Comparison of ENCODE assay signal across 33 cellular contexts in genomic region chr2:210606001-210606400, GRCh38.
"Had no signal": no experiment of that assay in that cellular context is flagged by ENCODE, and none has a peak within 500 bp of the region (broad histone marks: within the 10 kb centered on the region; RNA-seq: fewer than 3 reads in every experiment).

No MANE protein-coding gene starts in this region.

- H3K4me2 ChIP-seq: SK-N-SH had no signal

- H3K27me3 ChIP-seq: adrenal gland, brain microvascular endothelial cell, Peyer's patch, SJSA1 had no signal

- H3K9me3 ChIP-seq: adrenal gland, Peyer's patch, SJSA1, SK-N-SH had no signal

- H3K36me3 Mint-ChIP-seq: activated naive CD4-positive, alpha-beta T cell treated with anti-CD3 and anti-CD28 coated beads, Interleukin-2, amount 50 U/mL, for 24 hours; activated naive CD8-positive, alpha-beta T cell treated with anti-CD3 and anti-CD28 coated beads, Interleukin-2, amount 10 ng/mL, durations not matched to agents 7 days and 5 days had no signal

- H3K27me3 Mint-ChIP-seq: activated CD4-positive, alpha-beta T cell treated with anti-CD3 and anti-CD28 coated beads for 36 hours; activated CD4-positive, alpha-beta T cell treated with anti-CD3 and anti-CD28 coated beads, Interleukin-2, amount 10 ng/mL, durations not matched to agents 7 days and 5 days; activated naive CD4-positive, alpha-beta T cell treated with anti-CD3 and anti-CD28 coated beads, Interleukin-2, amount 50 U/mL, for 24 hours; activated naive CD8-positive, alpha-beta T cell treated with anti-CD3 and anti-CD28 coated beads, Interleukin-2, amount 10 ng/mL, durations not matched to agents 7 days and 5 days; activated T-cell treated with anti-CD3 and anti-CD28 coated beads, Interleukin-2, amount 50 U/mL, for 24 hours had no signal

- H3K9me3 Mint-ChIP-seq: activated CD4-positive, alpha-beta T cell treated with anti-CD3 and anti-CD28 coated beads, Interleukin-2, amount 10 ng/mL, durations not matched to agents 7 days and 5 days; activated naive CD4-positive, alpha-beta T cell treated with anti-CD3 and anti-CD28 coated beads, Interleukin-2, amount 50 U/mL, for 24 hours; activated naive CD8-positive, alpha-beta T cell treated with anti-CD3 and anti-CD28 coated beads, Interleukin-2, amount 10 ng/mL, durations not matched to agents 7 days and 5 days; activated T-cell treated with anti-CD3 and anti-CD28 coated beads, Interleukin-2, amount 50 U/mL, for 24 hours; activated T-helper 2 cell treated with anti-CD3 and anti-CD28 coated beads, Interferon-gamma antibody, Interleukin-2, Interleukin-4, amounts not matched to agents 10 μg/mL and 5 μg/mL and 100 μg/mL, durations not matched to agents 14 hours and 24 hours and 36 hours; T-helper 1 cell treated with Interleukin-12 subunit alpha and Interleukin-12 subunit beta and Interleukin-4 antibody, amounts not matched to agents 30 μg/mL and 1 μg/mL, for 36 hours; T-helper 2 cell treated with Interferon-gamma antibody and Interleukin-4, amounts not matched to agents 5 μg/mL and 100 μg/mL, for 36 hours had no signal

- H3K4me1 Mint-ChIP-seq: activated CD4-positive, alpha-beta T cell treated with anti-CD3 and anti-CD28 coated beads for 36 hours; activated CD4-positive, alpha-beta T cell treated with anti-CD3 and anti-CD28 coated beads, Interleukin-2, amount 10 ng/mL, durations not matched to agents 7 days and 5 days; activated naive CD4-positive, alpha-beta T cell treated with anti-CD3 and anti-CD28 coated beads, Interleukin-2, amount 50 U/mL, for 24 hours; activated naive CD8-positive, alpha-beta T cell treated with anti-CD3 and anti-CD28 coated beads, Interleukin-2, amount 10 ng/mL, durations not matched to agents 7 days and 5 days had no signal

- H3K4me3 ChIP-seq: adrenal gland, Peyer's patch, SJSA1 had no signal

- H3K9ac ChIP-seq: SK-N-SH had no signal

- H3K4me1 ChIP-seq: adrenal gland, Peyer's patch, SJSA1 had no signal

- DNase-seq: activated CD4-positive, alpha-beta T cell treated with anti-CD3 and anti-CD28 coated beads for 36 hours; activated CD4-positive, alpha-beta T cell treated with anti-CD3 and anti-CD28 coated beads, Interleukin-2, amount 10 ng/mL, durations not matched to agents 7 days and 5 days; activated CD4-positive, alpha-beta T cell treated with anti-CD3 and anti-CD28 coated beads, Interleukin-2, amount 50 U/mL, for 48 hours; activated CD8-positive, alpha-beta T cell treated with anti-CD3 and anti-CD28 coated beads, Interleukin-2, amount 10 ng/mL, durations not matched to agents 7 days and 5 days; activated gamma-delta T cell; activated naive CD4-positive, alpha-beta T cell treated with Interleukin-2 at 50 U/mL for 16 hours; activated naive CD8-positive, alpha-beta T cell treated with anti-CD3 and anti-CD28 coated beads, Interleukin-2, amount 10 ng/mL, durations not matched to agents 7 days and 5 days; activated T-cell treated with anti-CD3 and anti-CD28 coated beads, Interleukin-2, amount 50 U/mL, for 24 hours; adrenal gland; brain microvascular endothelial cell; central memory CD4-positive, alpha-beta T cell; Karpas-422; NCI-H1436 treated with DMSO at 0.1 percent for 48 hours; NCI-H1694 treated with DMSO at 0.1 percent for 48 hours; NCI-H2029; NCI-H2107; NCI-H226; NCI-H446 treated with DMSO at 0.1 percent for 48 hours; NCI-H524; NCI-H69; NCI-H82; NK-92 treated with Interleukin-12 subunit alpha and Interleukin-12 subunit beta, amount 100 ng/mL, for 24 hours; PC-3; Peyer's patch; RPMI8226; SHP77 treated with DMSO at 0.1 percent for 48 hours; SK-N-SH had no signal

- H3K36me3 ChIP-seq: adrenal gland, brain microvascular endothelial cell, SJSA1 had no signal

- H3K27ac ChIP-seq: adrenal gland, brain microvascular endothelial cell, Peyer's patch, SJSA1 had no signal

- H3K27ac Mint-ChIP-seq: activated CD4-positive, alpha-beta T cell treated with anti-CD3 and anti-CD28 coated beads for 36 hours; activated CD4-positive, alpha-beta T cell treated with anti-CD3 and anti-CD28 coated beads, Interleukin-2, amount 10 ng/mL, durations not matched to agents 7 days and 5 days; activated CD8-positive, alpha-beta T cell treated with anti-CD3 and anti-CD28 coated beads, Interleukin-2, amount 10 ng/mL, durations not matched to agents 7 days and 5 days; activated naive CD4-positive, alpha-beta T cell treated with anti-CD3 and anti-CD28 coated beads, Interleukin-2, amount 50 U/mL, for 24 hours; activated naive CD8-positive, alpha-beta T cell treated with anti-CD3 and anti-CD28 coated beads, Interleukin-2, amount 10 ng/mL, durations not matched to agents 7 days and 5 days; activated T-cell treated with anti-CD3 and anti-CD28 coated beads, Interleukin-2, amount 50 U/mL, for 24 hours; activated T-helper 2 cell treated with anti-CD3 and anti-CD28 coated beads, Interferon-gamma antibody, Interleukin-2, Interleukin-4, amounts not matched to agents 10 μg/mL and 5 μg/mL and 100 μg/mL, durations not matched to agents 14 hours and 24 hours and 36 hours; T-helper 1 cell treated with Interleukin-12 subunit alpha and Interleukin-12 subunit beta and Interleukin-4 antibody, amounts not matched to agents 30 μg/mL and 1 μg/mL, for 36 hours; T-helper 2 cell treated with Interferon-gamma antibody and Interleukin-4, amounts not matched to agents 5 μg/mL and 100 μg/mL, for 36 hours had no signal

- FAIRE-seq: TTC549 had no signal

- H3K4me3 Mint-ChIP-seq: activated CD4-positive, alpha-beta T cell treated with anti-CD3 and anti-CD28 coated beads for 36 hours; activated CD4-positive, alpha-beta T cell treated with anti-CD3 and anti-CD28 coated beads, Interleukin-2, amount 10 ng/mL, durations not matched to agents 7 days and 5 days; activated CD8-positive, alpha-beta T cell treated with anti-CD3 and anti-CD28 coated beads, Interleukin-2, amount 10 ng/mL, durations not matched to agents 7 days and 5 days; activated naive CD4-positive, alpha-beta T cell treated with anti-CD3 and anti-CD28 coated beads, Interleukin-2, amount 50 U/mL, for 24 hours; activated naive CD8-positive, alpha-beta T cell treated with anti-CD3 and anti-CD28 coated beads, Interleukin-2, amount 10 ng/mL, durations not matched to agents 7 days and 5 days; activated T-cell treated with anti-CD3 and anti-CD28 coated beads, Interleukin-2, amount 50 U/mL, for 24 hours; T-helper 1 cell treated with Interleukin-12 subunit alpha and Interleukin-12 subunit beta and Interleukin-4 antibody, amounts not matched to agents 30 μg/mL and 1 μg/mL, for 36 hours; T-helper 2 cell treated with Interferon-gamma antibody and Interleukin-4, amounts not matched to agents 5 μg/mL and 100 μg/mL, for 36 hours had no signal

- ATAC-seq: activated CD4-positive, alpha-beta T cell treated with anti-CD3 and anti-CD28 coated beads for 36 hours; activated CD8-positive, alpha-beta T cell treated with anti-CD3 and anti-CD28 coated beads, Interleukin-2, amount 10 ng/mL, durations not matched to agents 7 days and 5 days; PC-3 had no signal
